ENCODE assay signal across 9 cellular contexts in the genomic region with DNA sequence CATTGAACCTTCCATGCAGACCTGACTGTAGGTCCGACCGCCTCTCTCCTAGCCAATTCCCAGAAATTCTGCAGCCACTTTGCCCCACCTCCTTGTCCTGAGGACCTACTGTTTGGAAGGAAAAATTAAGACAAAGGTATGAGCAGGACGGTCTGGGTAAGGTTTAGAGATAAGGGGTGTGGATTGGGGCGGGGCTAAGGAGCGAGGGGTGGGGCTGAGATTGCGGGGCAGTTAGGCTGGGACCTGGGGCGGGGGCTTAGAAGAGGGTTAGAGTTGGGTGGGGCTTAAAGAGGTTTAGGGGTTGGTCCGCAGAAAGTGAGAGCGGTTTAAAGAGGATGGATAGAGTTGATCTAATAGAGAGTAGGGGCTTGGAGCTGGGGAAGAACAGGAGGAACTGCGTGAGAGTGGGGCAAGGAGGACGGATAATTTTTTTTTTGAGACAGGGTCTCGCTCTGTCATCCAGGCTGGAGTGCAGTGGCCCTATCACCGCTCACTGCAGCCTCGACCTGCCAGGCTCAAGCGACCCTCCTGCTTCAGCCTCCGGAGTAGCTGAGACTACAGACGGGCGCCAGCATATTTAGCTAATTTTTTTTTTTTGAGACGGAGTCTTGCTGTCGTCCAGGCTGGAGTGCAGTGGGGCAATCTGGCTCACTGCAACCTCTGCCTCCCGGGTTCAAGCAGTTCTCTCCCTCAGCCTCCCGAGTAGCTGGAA. TPM values are rescaled to one million over a fixed set of nuclear protein-coding genes. Genes with fewer than 3 reads are reported as not detected.
A peak's percentile ranks its signal among the peaks of the same experiment; 100 is the strongest.
DNase-seq lines count a peak whose midpoint lies in the region; ATAC-seq and TF ChIP-seq lines count a peak whose summit lies in the region.
"Had no signal": no experiment of that assay in that cellular context is flagged by ENCODE, and none has a peak within 500 bp of the region (broad histone marks: within the 10 kb centered on the region; RNA-seq: fewer than 3 reads in every experiment).

No MANE protein-coding gene starts in this region.

- H3K27ac ChIP-seq in GM23338 (ENCODE audit: low read depth) (peak overlapping the region; percentile 99), SJCRH30 (no peak overlapping the region; the same call in 1 of the 2 replicates), esophagus muscularis mucosa (replicated peaks in 1 of 4) (peak overlapping the region; percentile 89 to 99 (median 96)), gastrocnemius medialis (peak overlapping the region; percentile 91 to 99 (median 94))

- H3K4me2 ChIP-seq in GM23338 = peak overlapping the region; percentile 79; the same call in 1 of the 2 replicates

- H2AFZ ChIP-seq in GM23338 = no peak overlapping the region

- TF ChIP-seq EP300 in esophagus muscularis mucosa (IDR thresholded peaks at IDR 0.05) = no peak

- H3K4me1 Mint-ChIP-seq in GM23338 = peaks cover 35% of the 10 kb centered on the region

- TF ChIP-seq POLR2A in esophagus muscularis mucosa (IDR thresholded peaks at IDR 0.05; ENCODE audit: low read depth) (no peak), gastrocnemius medialis (IDR thresholded peaks at IDR 0.05) (no peak)

- peaks cover 16% of the 10 kb centered on the region for H3K36me3 Mint-ChIP-seq in GM23338 (ENCODE audit: low read depth)

- H3F3A ChIP-seq in GM23338 (replicated peaks; ENCODE audit: low read depth) = peaks cover 22% of the 10 kb centered on the region

- in situ Hi-C loops in gastrocnemius medialis (cut with MboI; ENCODE audit: low sequenced_read_pairs in 4 of 4) = no loop called here

- 75% methylated on average over 22 of the region's 22 CpGs for WGBS in esophagus muscularis mucosa

- intact Hi-C loops in esophagus muscularis mucosa (cut with DNase I) (no loop called here), gastrocnemius medialis (cut with DNase I; ENCODE audit: low total_unique reads) (loop anchor here (2.0 to 10.0 kb wide), 2 partner anchors 57 to 1399 kb away; a partner anchor contains a TSS)

- peaks cover 6% of the 10 kb centered on the region for H3K9me3 Mint-ChIP-seq in GM23338

- peaks cover 39% of the 10 kb centered on the region for H3K27me3 Mint-ChIP-seq in GM23338 (ENCODE audit: insufficient read depth, low read depth, poor library complexity)

- H3K27me3 ChIP-seq in GM23338 (ENCODE audit: insufficient read depth) = no peaks in the 10 kb centered on the region
- no peaks in the 10 kb centered on the region for H3K27me3 ChIP-seq in SJCRH30
- H3K27me3 ChIP-seq in esophagus muscularis mucosa = no peaks in the 10 kb centered on the region
- H3K27me3 ChIP-seq in gastrocnemius medialis = no peaks in the 10 kb centered on the region
- H3K27me3 ChIP-seq: SJSA1 had no signal

- H4K20me1 ChIP-seq in GM23338 (replicated peaks; ENCODE audit: insufficient read depth) = peaks cover 4% of the 10 kb centered on the region

- H3K4me3 Mint-ChIP-seq in GM23338 = peak overlapping the region; percentile 54

- H3K36me3 ChIP-seq in GM23338 (ENCODE audit: insufficient read depth) (no peaks in the 10 kb centered on the region), SJCRH30 (0 out of 2 replicates have a peak, but pooled peaks cover 4% of the 10 kb centered on the region), esophagus muscularis mucosa (peaks cover 0 to 15% (median 8%) of the 10 kb centered on the region in 4 donors), gastrocnemius medialis (no peaks in the 10 kb centered on the region)

- H3K4me1 ChIP-seq in GM23338 (ENCODE audit: insufficient read depth) (peaks cover 22% of the 10 kb centered on the region), SJCRH30 (peaks cover 4% of the 10 kb centered on the region; the same call in 1 of the 2 replicates), esophagus muscularis mucosa (peaks cover 29 to 70% (median 52%) of the 10 kb centered on the region in 4 donors), gastrocnemius medialis (peaks cover 27 to 34% of the 10 kb centered on the region in 2 donors)

- peak; percentile 7 for ATAC-seq in GM23338
- ATAC-seq in gastrocnemius medialis = no peak
- ATAC-seq in HG02884 (IDR thresholded peaks at IDR 0.05; ENCODE audit: unreplicated experiment) = no peak
- no peak for ATAC-seq in HG03565 (IDR thresholded peaks at IDR 0.05; ENCODE audit: unreplicated experiment)

- H3K27ac Mint-ChIP-seq in GM23338 = peak overlapping the region; percentile 87

- DNase-seq in GM23338 (ENCODE audit: low spot score) = peak; percentile 93
- DNase-seq in SJCRH30 = no peak
- no peak for DNase-seq in esophagus muscularis mucosa (ENCODE audit: extremely low spot score)
- DNase-seq in gastrocnemius medialis = no peak
- no peak for DNase-seq in Kasumi-1 (lab: John Stamatoyannopoulos, UW)
- DNase-seq: midbrain had no signal

- no peaks in the 10 kb centered on the region for H3K9me3 ChIP-seq in SJCRH30 (replicated peaks)
- no peaks in the 10 kb centered on the region for H3K9me3 ChIP-seq in esophagus muscularis mucosa
- no peaks in the 10 kb centered on the region for H3K9me3 ChIP-seq in gastrocnemius medialis
- H3K9me3 ChIP-seq: SJSA1 had no signal

- peaks cover 14% of the 10 kb centered on the region for H3K79me2 ChIP-seq in GM23338 (replicated peaks; ENCODE audit: insufficient read depth)

- H3K4me3 ChIP-seq in GM23338 (peak overlapping the region; percentile 84; the same call in 1 of the 2 replicates), SJCRH30 (peak overlapping the region; percentile 72; the same call in 1 of the 2 replicates), esophagus muscularis mucosa (peak overlapping the region in 2 of 4 donors; percentile 69 to 87), gastrocnemius medialis (peak overlapping the region in 1 of 4 donors; percentile 84)

- H3K9me2 ChIP-seq in GM23338 (ENCODE audit: insufficient read depth) = no peaks in the 10 kb centered on the region

- TF ChIP-seq CTCF in GM23338 (conservative IDR thresholded peaks at IDR 0.05; ENCODE audit: low read depth in 2 of 2) (no peak), esophagus muscularis mucosa (IDR thresholded peaks at IDR 0.05) (no peak), gastrocnemius medialis (IDR thresholded peaks at IDR 0.05 in 4 of 5, conservative IDR thresholded peaks at IDR 0.05 in 1 of 5) (no peak)

TF ChIP-seq in GM23338, 12 proteins besides CTCF, POLR2A, EP300 and RAD21:
- TF ChIP-seq POLR2AphosphoS5 (IDR thresholded peaks at IDR 0.05; ENCODE audit: low read depth) (peak; percentile 45; the same call in 1 of the 2 replicates), ZNF114 (CRISPR knock-in tag; IDR thresholded peaks at IDR 0.05) (no peak)

RNA-seq across cellular contexts. Expression of a gene that starts 1.7 kb away (rescaled TPM):
- 10.3 and 12.1 TPM in 2 replicates for total RNA-seq in GM23338 (2014; rRNA removed; shearing (Covaris generic))
- polyA plus RNA-seq in GM23338 (2016; fragmentation: Nextera tagmentation; extraction: Ambion mirVana) = 2.2 and 2.4 TPM in 2 replicates
- 1.7 and 2.0 TPM in 2 replicates for total RNA-seq in SJCRH30 (2014; rRNA removed; shearing (Covaris generic))
- total RNA-seq in esophagus muscularis mucosa (10 to 100 TPM in 2 of 4 donors, 1 to 10 TPM in 2; 7.5 to 15.4 (median 10.2) TPM), gastrocnemius medialis (10 to 100 TPM; 10.3 to 23.4 (median 15.2) TPM)

RNA-seq across cellular contexts. Expression of a gene that starts 3.6 kb away (rescaled TPM):
- total RNA-seq in GM23338 (2014; rRNA removed; shearing (Covaris generic)) = 8.3 and 16.5 TPM in 2 replicates
- 5.7 and 6.0 TPM in 2 replicates for polyA plus RNA-seq in GM23338 (2016; fragmentation: Nextera tagmentation; extraction: Ambion mirVana)
- 2.7 and 3.2 TPM in 2 replicates for total RNA-seq in SJCRH30 (2014; rRNA removed; shearing (Covaris generic))
- 10 to 100 TPM; 20.5 to 36.2 (median 27.9) TPM for total RNA-seq in esophagus muscularis mucosa
- 10 to 100 TPM; 35.6 to 61.7 (median 47.0) TPM for total RNA-seq in gastrocnemius medialis

RNA-seq across cellular contexts. Expression of a gene that starts 4.4 kb away (rescaled TPM):
- 10.1 and 12.6 TPM in 2 replicates for total RNA-seq in GM23338 (2014; rRNA removed; shearing (Covaris generic))
- polyA plus RNA-seq in GM23338 (2016; fragmentation: Nextera tagmentation; extraction: Ambion mirVana) = 5.3 and 5.4 TPM in 2 replicates
- total RNA-seq in SJCRH30 (2014; rRNA removed; shearing (Covaris generic)) = 7.9 and 10.3 TPM in 2 replicates
- total RNA-seq in esophagus muscularis mucosa = 10 to 100 TPM in 2 of 4 donors, 1 to 10 TPM in 2; 8.3 to 17.3 (median 11.4) TPM
- 10 to 100 TPM in 1 of 4 donors, 1 to 10 TPM in 3; 6.8 to 11.2 (median 7.4) TPM for total RNA-seq in gastrocnemius medialis

RNA-seq across cellular contexts. Expression of a gene that starts 20.6 kb away (rescaled TPM):
- 5.6 and 6.7 TPM in 2 replicates for total RNA-seq in GM23338 (2014; rRNA removed; shearing (Covaris generic))
- polyA plus RNA-seq in GM23338 (2016; fragmentation: Nextera tagmentation; extraction: Ambion mirVana) = 1.5 and 1.6 TPM in 2 replicates
- 2.7 and 3.1 TPM in 2 replicates for total RNA-seq in SJCRH30 (2014; rRNA removed; shearing (Covaris generic))
- total RNA-seq in esophagus muscularis mucosa (1 to 10 TPM; 2.5 to 6.3 (median 4.0) TPM), gastrocnemius medialis (1 to 10 TPM; 6.0 to 10.0 (median 8.2) TPM)

RNA-seq across cellular contexts. Expression of a gene that starts 23.1 kb away (rescaled TPM):
- total RNA-seq in GM23338 (2014; rRNA removed; shearing (Covaris generic)) = 8.4 and 12.2 TPM in 2 replicates
- polyA plus RNA-seq in GM23338 (2016; fragmentation: Nextera tagmentation; extraction: Ambion mirVana) = 7.3 and 8.6 TPM in 2 replicates
- total RNA-seq in SJCRH30 (2014; rRNA removed; shearing (Covaris generic)) = 5.4 and 7.5 TPM in 2 replicates
- 10 to 100 TPM in 1 of 4 donors, 1 to 10 TPM in 3; 4.2 to 11.1 (median 8.1) TPM for total RNA-seq in esophagus muscularis mucosa
- total RNA-seq in gastrocnemius medialis = 10 to 100 TPM; 15.0 to 19.3 (median 16.8) TPM
